8 cellular contexts compared by ENCODE assay signal in genomic region chr3:106302451-106303221, GRCh38.
DNase-seq lines count a peak whose midpoint lies in the region; ATAC-seq and TF ChIP-seq lines count a peak whose summit lies in the region.

No MANE protein-coding gene starts in this region.

- peaks cover 10% of the 10 kb centered on the region for H3K36me3 Mint-ChIP-seq in activated CD8-positive, alpha-beta T cell treated with anti-CD3 and anti-CD28 coated beads, Interleukin-2, amount 10 ng/mL, durations not matched to agents 7 days and 5 days (ENCODE audit: low read depth)

- ATAC-seq in GM19463 (IDR thresholded peaks at IDR 0.05; ENCODE audit: unreplicated experiment) (peak; percentile 83), HG03175 (IDR thresholded peaks at IDR 0.05; ENCODE audit: unreplicated experiment) (peak; percentile 91)
- ATAC-seq in activated CD8-positive, alpha-beta T cell treated with anti-CD3 and anti-CD28 coated beads, Interleukin-2, amount 10 ng/mL, durations not matched to agents 7 days and 5 days = peak; percentile 65

- TF ChIP-seq CTCF in GM13977 (IDR thresholded peaks at IDR 0.05; ENCODE audit: extremely low read depth, insufficient read depth, missing control alignments) = no peak

- no peaks in the 10 kb centered on the region for H3K27me3 Mint-ChIP-seq in activated CD8-positive, alpha-beta T cell treated with anti-CD3 and anti-CD28 coated beads, Interleukin-2, amount 10 ng/mL, durations not matched to agents 7 days and 5 days (ENCODE audit: low read depth)

- CTCF ChIA-PET in activated CD8-positive, alpha-beta T cell treated with anti-CD3 and anti-CD28 coated beads, Interleukin-2, amount 10 ng/mL, durations not matched to agents 7 days and 5 days (lab: Charles Lee) = interaction anchor here (0.9 to 1.5 kb wide), 4 partner anchors 12 to 422 kb away, joined by 3 to 4 read pairs (median 4); no protein-coding TSS in a partner anchor

- DNase-seq in GM13977 (ENCODE audit: low spot score) (peak; percentile 46), hepatic stellate cell (ENCODE audit: low spot score) (no peak), globus pallidus (ENCODE audit: low spot score) (no peak), NCI-H146 (lab: John Stamatoyannopoulos, UW) (no peak), DMS 273 treated with DMSO at 0.1 percent for 48 hours (lab: John Stamatoyannopoulos, UW) (no peak)
- peak; percentile 43 for DNase-seq in activated CD8-positive, alpha-beta T cell treated with anti-CD3 and anti-CD28 coated beads, Interleukin-2, amount 10 ng/mL, durations not matched to agents 7 days and 5 days

- POLR2A ChIA-PET in activated CD8-positive, alpha-beta T cell treated with anti-CD3 and anti-CD28 coated beads, Interleukin-2, amount 10 ng/mL, durations not matched to agents 7 days and 5 days (lab: Charles Lee) = no interaction called here

- H3K4me3 Mint-ChIP-seq in activated CD8-positive, alpha-beta T cell treated with anti-CD3 and anti-CD28 coated beads, Interleukin-2, amount 10 ng/mL, durations not matched to agents 7 days and 5 days = no peak overlapping the region

- no peaks in the 10 kb centered on the region for H3K9me3 Mint-ChIP-seq in activated CD8-positive, alpha-beta T cell treated with anti-CD3 and anti-CD28 coated beads, Interleukin-2, amount 10 ng/mL, durations not matched to agents 7 days and 5 days (ENCODE audit: insufficient read depth)

- H3K4me1 Mint-ChIP-seq in activated CD8-positive, alpha-beta T cell treated with anti-CD3 and anti-CD28 coated beads, Interleukin-2, amount 10 ng/mL, durations not matched to agents 7 days and 5 days (ENCODE audit: low read depth) = peaks cover 28% of the 10 kb centered on the region

- peak overlapping the region; percentile 46 for H3K27ac Mint-ChIP-seq in activated CD8-positive, alpha-beta T cell treated with anti-CD3 and anti-CD28 coated beads, Interleukin-2, amount 10 ng/mL, durations not matched to agents 7 days and 5 days

- in situ Hi-C loops in GM13977 (cut with MboI; ENCODE audit: low pct_unique_long_range_greater_than_20kb, low sequenced_read_pairs, unreplicated experiment) = no loop called here

Comparison
In these comparisons a context has a peak if more than half of its experiments do, and no peak if none do; other contexts are left out.
1. DNase-seq: peak in GM13977 (single experiment) and activated CD8-positive, alpha-beta T cell treated with anti-CD3 and anti-CD28 coated beads, Interleukin-2, amount 10 ng/mL, durations not matched to agents 7 days and 5 days (single experiment); none in hepatic stellate cell (single experiment), globus pallidus (single experiment), NCI-H146 (single experiment) and DMS 273 treated with DMSO at 0.1 percent for 48 hours (single experiment).
2. Peak in every context shown above with its lines, with median percentiles within 50 percentile points of each other: ATAC-seq.